Comparison of ENCODE assay signal across 12 cellular contexts in the genomic region with DNA sequence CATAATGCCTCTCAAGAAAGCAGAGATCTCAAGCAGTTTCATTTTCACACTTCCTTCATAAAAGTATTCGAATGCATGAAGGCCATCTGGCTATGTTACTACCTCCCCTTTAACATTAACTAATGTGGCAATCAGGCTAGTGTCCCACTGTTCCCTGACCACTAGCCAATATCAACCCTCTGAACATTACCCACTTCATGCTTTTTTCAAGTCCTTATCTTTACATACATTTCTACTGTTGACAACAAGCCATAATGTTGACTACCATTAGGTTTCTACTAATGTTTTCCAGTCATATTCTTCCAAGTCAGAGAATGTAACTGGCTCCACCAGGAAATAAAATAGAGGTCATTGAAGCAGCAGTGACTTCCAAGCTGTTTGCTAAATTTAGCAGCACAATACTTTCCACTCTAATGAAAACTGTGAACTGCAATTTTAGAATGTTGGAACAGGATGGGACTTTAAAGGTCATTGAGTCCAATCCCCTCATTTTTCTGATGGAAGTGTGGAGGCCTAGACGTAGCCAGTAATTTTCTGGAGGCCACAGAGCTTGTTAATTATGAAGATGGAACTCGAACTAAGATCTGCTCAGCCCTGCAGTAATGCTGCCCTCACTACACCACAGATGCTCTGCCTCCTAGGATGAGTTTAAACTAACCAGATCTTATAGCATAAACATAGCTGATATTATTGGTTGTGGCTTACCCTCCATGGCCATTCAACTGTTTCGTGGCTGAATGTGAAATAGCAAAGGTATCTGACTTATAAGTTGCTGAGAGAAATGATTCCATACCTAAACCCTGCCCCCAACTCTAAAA. TPM values are rescaled to one million over a fixed set of nuclear protein-coding genes. Genes with fewer than 3 reads are reported as not detected.
A peak's percentile ranks its signal among the peaks of the same experiment; 100 is the strongest.
DNase-seq lines count a peak whose midpoint lies in the region; ATAC-seq and TF ChIP-seq lines count a peak whose summit lies in the region.
"Had no signal": no experiment of that assay in that cellular context is flagged by ENCODE, and none has a peak within 500 bp of the region (broad histone marks: within the 10 kb centered on the region; RNA-seq: fewer than 3 reads in every experiment).

No MANE protein-coding gene starts in this region.

- no peaks in the 10 kb centered on the region for H3K36me3 ChIP-seq in KMS-11 (ENCODE audit: insufficient read depth)

- ATAC-seq in left ventricle myocardium superior (peak; percentile 76), GM18867 (IDR thresholded peaks at IDR 0.05; ENCODE audit: unreplicated experiment) (no peak)
- peak; percentile 68 to 72 for ATAC-seq in stimulated activated naive B cell treated with anti-CD40 and anti-IgM and Interleukin-4, amounts not matched to agents 10 μg/mL and 1 μg/mL and 100 μg/mL, for 72 hours (replicated peaks)
- ATAC-seq: T-helper 17 cell had no signal

- no peak for TF ChIP-seq CTCF in KMS-11 (conservative IDR thresholded peaks at IDR 0.05; ENCODE audit: low read depth, low read length)
- no peak for TF ChIP-seq CTCF in brain (conservative IDR thresholded peaks at IDR 0.05)
- TF ChIP-seq CTCF in osteocyte (IDR thresholded peaks at IDR 0.05) = no peak

- H2AFZ ChIP-seq in KMS-11 (ENCODE audit: low read depth) = peak overlapping the region; percentile 17; the same call in 1 of the 2 replicates

- no peak overlapping the region for H3K27ac ChIP-seq in KMS-11
- H3K27ac ChIP-seq: C4-2B had no signal

- peaks cover 27% of the 10 kb centered on the region for H3K4me1 Mint-ChIP-seq in brain
- H3K4me1 Mint-ChIP-seq in stimulated activated naive B cell treated with anti-CD40 and anti-IgM and Interleukin-4, amounts not matched to agents 10 μg/mL and 1 μg/mL and 100 μg/mL, for 72 hours = peaks cover 6 to 22% of the 10 kb centered on the region in 2 donors
- H3K4me1 Mint-ChIP-seq in osteocyte (ENCODE audit: unreplicated experiment) = peaks cover 6% of the 10 kb centered on the region

- H3K36me3 Mint-ChIP-seq in brain (no peaks in the 10 kb centered on the region), osteocyte (ENCODE audit: unreplicated experiment) (no peaks in the 10 kb centered on the region)
- no peaks in the 10 kb centered on the region for H3K36me3 Mint-ChIP-seq in stimulated activated naive B cell treated with anti-CD40 and anti-IgM and Interleukin-4, amounts not matched to agents 10 μg/mL and 1 μg/mL and 100 μg/mL, for 72 hours

- H4K20me1 ChIP-seq in KMS-11 (ENCODE audit: insufficient read depth) = no peaks in the 10 kb centered on the region

- H3K4me3 ChIP-seq in KMS-11 (IDR thresholded peaks at IDR 0.05; ENCODE audit: insufficient read depth, low read depth, low read length) = no peak overlapping the region

- H3K4me1 ChIP-seq in KMS-11 (ENCODE audit: low read depth, poor library complexity, severe bottlenecking) = no peaks in the 10 kb centered on the region

- DNase-seq in left ventricle myocardium superior (no peak), epidermal melanocyte (ENCODE audit: insufficient read length, low spot score) (no peak), osteocyte (ENCODE audit: extremely low spot score, unreplicated experiment) (no peak)
- no peak for DNase-seq in stimulated activated naive B cell treated with anti-CD40 and anti-IgM and Interleukin-4, amounts not matched to agents 10 μg/mL and 1 μg/mL and 100 μg/mL, for 72 hours
- DNase-seq: activated CD4-positive, alpha-beta T cell treated with anti-CD3 and anti-CD28 coated beads for 48 hours; NCI-H510A; stimulated activated CD4-positive, alpha-beta T cell treated with anti-CD3 and anti-CD28 coated beads, Interleukin-4, amount 100 ng/mL, for 1 hour; T-helper 17 cell had no signal

- no peak overlapping the region for H3K9ac ChIP-seq in KMS-11

- peak overlapping the region; percentile 1 to 84 (median 25) for H3K27ac Mint-ChIP-seq in brain
- H3K27ac Mint-ChIP-seq in stimulated activated naive B cell treated with anti-CD40 and anti-IgM and Interleukin-4, amounts not matched to agents 10 μg/mL and 1 μg/mL and 100 μg/mL, for 72 hours = no peak overlapping the region
- no peak overlapping the region for H3K27ac Mint-ChIP-seq in osteocyte (ENCODE audit: unreplicated experiment)
- H3K27ac Mint-ChIP-seq: T-helper 17 cell had no signal

- intact Hi-C loops in left ventricle myocardium superior (cut with micrococcal nuclease) = no loop called here

- H3K9me3 Mint-ChIP-seq in brain (no peaks in the 10 kb centered on the region), osteocyte (ENCODE audit: unreplicated experiment) (no peaks in the 10 kb centered on the region)
- H3K9me3 Mint-ChIP-seq in stimulated activated naive B cell treated with anti-CD40 and anti-IgM and Interleukin-4, amounts not matched to agents 10 μg/mL and 1 μg/mL and 100 μg/mL, for 72 hours = no peaks in the 10 kb centered on the region

- no peaks in the 10 kb centered on the region for H3K79me2 ChIP-seq in KMS-11 (ENCODE audit: insufficient read depth, low read depth)

- no peaks in the 10 kb centered on the region for H3K27me3 ChIP-seq in KMS-11 (ENCODE audit: insufficient read depth, low read depth)

- H3K4me2 ChIP-seq in KMS-11 = no peak overlapping the region

- H3K4me3 Mint-ChIP-seq in brain (peak overlapping the region in 2 of 5 experiments; percentile 33 to 77), osteocyte (ENCODE audit: unreplicated experiment) (no peak overlapping the region)
- H3K4me3 Mint-ChIP-seq in stimulated activated naive B cell treated with anti-CD40 and anti-IgM and Interleukin-4, amounts not matched to agents 10 μg/mL and 1 μg/mL and 100 μg/mL, for 72 hours = no peak overlapping the region
- H3K4me3 Mint-ChIP-seq: T-helper 17 cell had no signal

- no peaks in the 10 kb centered on the region for H3K27me3 Mint-ChIP-seq in brain
- H3K27me3 Mint-ChIP-seq in stimulated activated naive B cell treated with anti-CD40 and anti-IgM and Interleukin-4, amounts not matched to agents 10 μg/mL and 1 μg/mL and 100 μg/mL, for 72 hours = no peaks in the 10 kb centered on the region
- H3K27me3 Mint-ChIP-seq in osteocyte (ENCODE audit: unreplicated experiment) = no peaks in the 10 kb centered on the region

RNA-seq across cellular contexts. Expression of a gene that starts 0.6 kb away (rescaled TPM):
- polyA plus RNA-seq in brain (ENCODE audit: insufficient read depth, low read depth, low replicate concordance) = 7.2 TPM
- total RNA-seq in left ventricle myocardium superior (25.2 TPM), osteocyte (1.5 and 1.6 TPM in 2 replicates)
- total RNA-seq: T-helper 17 cell had no signal

Comparison
In these comparisons a context has a peak if more than half of its experiments do, and no peak if none do; other contexts are left out.
1. H3K27ac Mint-ChIP-seq: peak in brain (5 of 5); none in stimulated activated naive B cell treated with anti-CD40 and anti-IgM and Interleukin-4, amounts not matched to agents 10 μg/mL and 1 μg/mL and 100 μg/mL, for 72 hours (single experiment) and osteocyte (single experiment).